ENCODE assay signal across 12 cellular contexts in genomic region chr1:117632269-117633067, GRCh38. TPM values are rescaled to one million over a fixed set of nuclear protein-coding genes. Genes with fewer than 3 reads are reported as not detected.
DNase-seq lines count a peak whose midpoint lies in the region; ATAC-seq and TF ChIP-seq lines count a peak whose summit lies in the region.
"Had no signal": no experiment of that assay in that cellular context is flagged by ENCODE, and none has a peak within 500 bp of the region (broad histone marks: within the 10 kb centered on the region; RNA-seq: fewer than 3 reads in every experiment).

No MANE protein-coding gene starts in this region.

- H3K4me3 ChIP-seq in RWPE2 (ENCODE audit: severe bottlenecking): no peak overlapping the region
- H3K4me3 ChIP-seq: SK-N-MC had no signal

- H3K9me3 ChIP-seq in RWPE2 (ENCODE audit: severe bottlenecking): no peaks in the 10 kb centered on the region

- H3K27ac ChIP-seq in RWPE2 (ENCODE audit: poor library complexity, severe bottlenecking): no peak overlapping the region
- H3K27ac ChIP-seq: SK-N-MC had no signal

- no peaks in the 10 kb centered on the region for H3K4me1 Mint-ChIP-seq in MCF 10A (ENCODE audit: insufficient read depth, unreplicated experiment)

- no peak for TF ChIP-seq CTCF in RWPE2 (IDR thresholded peaks at IDR 0.05; ENCODE audit: poor library complexity, severe bottlenecking)
- TF ChIP-seq CTCF in MCF 10A (IDR thresholded peaks at IDR 0.05; ENCODE audit: unreplicated experiment): no peak

- ATAC-seq in GM18868 (IDR thresholded peaks at IDR 0.05; ENCODE audit: unreplicated experiment): peak; percentile 62
- peak; percentile 56 for ATAC-seq in HG02852 (IDR thresholded peaks at IDR 0.05; ENCODE audit: unreplicated experiment)
- ATAC-seq in RWPE2 (ENCODE audit: low read depth): peak; percentile 40; the same call in 2 of the 3 replicates
- ATAC-seq in GM21381 (IDR thresholded peaks at IDR 0.05; ENCODE audit: unreplicated experiment): no peak

- H3K27me3 ChIP-seq in RWPE2 (ENCODE audit: insufficient read depth, poor library complexity, severe bottlenecking): peaks cover 8% of the 10 kb centered on the region

- no peaks in the 10 kb centered on the region for H3K9me3 Mint-ChIP-seq in MCF 10A (ENCODE audit: unreplicated experiment)

- DNase-seq in RWPE2 (ENCODE audit: low spot score) (no peak), posterior vena cava (ENCODE audit: low spot score) (peak; percentile 7), kidney glomerular epithelial cell (lab: John Stamatoyannopoulos, UW) (no peak), MCF 10A (ENCODE audit: unreplicated experiment) (no peak)
- DNase-seq: activated effector memory CD4-positive, alpha-beta T cell treated with anti-CD3 and anti-CD28 coated beads, Interleukin-2, amount 50 U/mL, for 16 hours; effector memory CD4-positive, alpha-beta T cell; hippocampal formation; KG1 had no signal

- BruUV-seq in MCF 10A (replicated peaks; lab: Mats Ljungman, UMichigan): no TSS peak

- no peaks in the 10 kb centered on the region for H3K36me3 ChIP-seq in RWPE2 (ENCODE audit: low read depth)

- H3K4me1 ChIP-seq in RWPE2 (ENCODE audit: insufficient read depth, poor library complexity, severe bottlenecking): no peaks in the 10 kb centered on the region

- H3K4me3 Mint-ChIP-seq in MCF 10A (ENCODE audit: unreplicated experiment): no peak overlapping the region

- H3K27ac Mint-ChIP-seq in MCF 10A (ENCODE audit: low read depth, unreplicated experiment): no peak overlapping the region

- POLR2A ChIA-PET in MCF 10A (lab: Yijun Ruan, JAX): no interaction called here

- H3K27me3 Mint-ChIP-seq in MCF 10A (ENCODE audit: insufficient read depth, unreplicated experiment): peaks cover 16% of the 10 kb centered on the region

- intact Hi-C loops in posterior vena cava (cut with DNase I) (no loop called here), MCF 10A (cut with micrococcal nuclease) (no loop called here)

- CTCF ChIA-PET in MCF 10A (lab: Yijun Ruan, JAX): interaction anchor here (0.6 kb wide), 1 partner anchor 20 kb away, joined by 3 read pairs; no protein-coding TSS in a partner anchor

- no peaks in the 10 kb centered on the region for H3K36me3 Mint-ChIP-seq in MCF 10A (ENCODE audit: insufficient read depth, unreplicated experiment)

RNA-seq across cellular contexts. Expression of gene TENT5C, which starts 26.6 kb away (rescaled TPM):
- total RNA-seq in posterior vena cava: 10 to 100 TPM in 1 of 2 donors, 1 to 10 TPM in 1; 3.6 to 12.4 TPM
- 0.05 TPM in 1 of 2 replicates, not detected in the other for total RNA-seq in MCF 10A (2022)
